ENCODE assay signal across 8 cellular contexts in genomic region chr2:174334781-174335604, GRCh38. TPM values are rescaled to one million over a fixed set of nuclear protein-coding genes. Genes with fewer than 3 reads are reported as not detected.
A peak's percentile ranks its signal among the peaks of the same experiment; 100 is the strongest.
DNase-seq lines count a peak whose midpoint lies in the region; ATAC-seq and TF ChIP-seq lines count a peak whose summit lies in the region.

SP9 (plus strand) TSS chr2:174334954; CDS start chr2:174335093, 139 bp downstream.

- DNase-seq in AG08395 (ENCODE audit: low spot score) (peak; percentile 95), Panc1 (ENCODE audit: low read depth, low spot score) (no peak), ecto neural progenitor cell (ENCODE audit: low spot score) (peak; percentile 90), activated gamma-delta T cell (lab: John Stamatoyannopoulos, UW) (no peak), SW 1271 (lab: John Stamatoyannopoulos, UW) (no peak)
- no peak for DNase-seq in stimulated activated CD4-positive, alpha-beta T cell treated with anti-CD3 and anti-CD28 coated beads, Interleukin-1b, Interleukin-23, amount 100 ng/mL, for 48 hours

- H2AFZ ChIP-seq in neural cell (ENCODE audit: low read depth, low read length) = no peak within 1 kb of the TSS

- CTCF ChIA-PET in Panc1 (lab: Charles Lee) = no interaction called here

- H3F3A ChIP-seq in neural cell (ENCODE audit: insufficient read depth, low read length, poor library complexity, severe bottlenecking) = peaks cover 4% of the 10 kb centered on the region

- H3K9me3 ChIP-seq in Panc1 (ENCODE audit: control insufficient read depth, insufficient read depth, low read depth, low read length) = no peaks in the 10 kb centered on the region
- H3K9me3 ChIP-seq in neural cell (ENCODE audit: low read length) = no peaks in the 10 kb centered on the region

- peak within 1 kb of the TSS; percentile 46 for H3K4me3 ChIP-seq in GM12875 (ENCODE audit: low read depth, low read length)
- peak within 1 kb of the TSS; percentile 39 to 56 for H3K4me3 ChIP-seq in Panc1 (ENCODE audit: low read depth in 2 of 2, low read length in 2 of 2)
- peak within 1 kb of the TSS; percentile 67 for H3K4me3 ChIP-seq in neural cell (ENCODE audit: low read length)

- no peaks in the 10 kb centered on the region for H3K9me2 ChIP-seq in neural cell (ENCODE audit: insufficient read depth, low read length)

- BruUV-seq in Panc1 (replicated peaks; lab: Mats Ljungman, UMichigan) = no TSS peak

- peaks cover 16% of the 10 kb centered on the region for H3K4me1 ChIP-seq in Panc1 (ENCODE audit: control insufficient read depth, insufficient read depth, low read length)

- H3K27ac ChIP-seq in Panc1 (ENCODE audit: low read length) (peak within 1 kb of the TSS; percentile 39; the same call in 1 of the 2 replicates), neural cell (ENCODE audit: low read length) (no peak within 1 kb of the TSS)

- intact Hi-C loops in Panc1 (cut with micrococcal nuclease; ENCODE audit: unreplicated experiment) = no loop called here

- peaks cover 34% of the 10 kb centered on the region for H3K79me2 ChIP-seq in neural cell (replicated peaks; ENCODE audit: insufficient read depth, low read length)

- H3K4me2 ChIP-seq in neural cell (ENCODE audit: low read length) = no peak within 1 kb of the TSS

- peak; percentile 43 for TF ChIP-seq RAD21 in neural cell (conservative IDR thresholded peaks at IDR 0.05)

- in situ Hi-C loops in Panc1 (cut with HindIII; ENCODE audit: low pct_unique_long_range_greater_than_20kb, low sequenced_read_pairs) = no loop called here

- TF ChIP-seq CTCF in GM12875 (IDR thresholded peaks at IDR 0.05; ENCODE audit: borderline replicate concordance, insufficient read depth, low read depth, low read length) = no peak
- no peak for TF ChIP-seq CTCF in Panc1 (IDR thresholded peaks at IDR 0.05)
- TF ChIP-seq CTCF in neural cell (IDR thresholded peaks at IDR 0.05; ENCODE audit: poor library complexity, severe bottlenecking) = no peak

- H3K27me3 ChIP-seq in Panc1 (ENCODE audit: control insufficient read depth, insufficient read depth, low read length) (no peaks in the 10 kb centered on the region), neural cell (ENCODE audit: insufficient read depth, low read depth, low read length) (peaks cover 99% of the 10 kb centered on the region)

- H3K9ac ChIP-seq in neural cell (ENCODE audit: low read length) = peak within 1 kb of the TSS; percentile 49

- H3K36me3 ChIP-seq in Panc1 (ENCODE audit: control insufficient read depth, insufficient read depth, low read length) (no peaks in the 10 kb centered on the region), neural cell (ENCODE audit: insufficient read depth, low read length) (no peaks in the 10 kb centered on the region)

- no peak for TF ChIP-seq EP300 in neural cell (conservative IDR thresholded peaks at IDR 0.05; ENCODE audit: poor library complexity, severe bottlenecking)

- POLR2A ChIA-PET in Panc1 (lab: Charles Lee) = no interaction called here

- no peaks in the 10 kb centered on the region for H4K20me1 ChIP-seq in neural cell (ENCODE audit: insufficient read depth)

- ATAC-seq in Panc1 = no peak

TF ChIP-seq in neural cell, 6 proteins besides CTCF, POLR2A, EP300 and RAD21:
- TF ChIP-seq POLR2AphosphoS5 (IDR thresholded peaks at IDR 0.05) (peak; percentile 54), MXI1 (conservative IDR thresholded peaks at IDR 0.05; ENCODE audit: poor library complexity, severe bottlenecking) (peak; percentile 65), REST (IDR thresholded peaks at IDR 0.05; ENCODE audit: borderline replicate concordance) (no peak), TAF1 (IDR thresholded peaks at IDR 0.05; ENCODE audit: low read depth) (no peak)

RNA-seq across cellular contexts. Expression of gene SP9, which starts in this region (rescaled TPM):
- total RNA-seq in Panc1 (2021; ENCODE audit: unreplicated experiment) = not detected
- polyA plus RNA-seq in Panc1 (2012; ENCODE audit: insufficient read length) = not detected
- polyA plus RNA-seq in neural cell = 1.6 and 2.5 TPM in 2 replicates
- polyA minus RNA-seq in neural cell = 3.7 and 4.1 TPM in 2 replicates

Comparison
In these comparisons a context has a peak if more than half of its experiments do, and no peak if none do; other contexts are left out.
1. DNase-seq: peak in AG08395 (single experiment) and ecto neural progenitor cell (single experiment); none in Panc1 (single experiment), activated gamma-delta T cell (single experiment), SW 1271 (0 of 2) and stimulated activated CD4-positive, alpha-beta T cell treated with anti-CD3 and anti-CD28 coated beads, Interleukin-1b, Interleukin-23, amount 100 ng/mL, for 48 hours (single experiment).
2. Peak in every context shown above with its lines, with median percentiles within 50 percentile points of each other: H3K4me3 ChIP-seq.